8 cellular contexts compared by ENCODE assay signal in the genomic region with DNA sequence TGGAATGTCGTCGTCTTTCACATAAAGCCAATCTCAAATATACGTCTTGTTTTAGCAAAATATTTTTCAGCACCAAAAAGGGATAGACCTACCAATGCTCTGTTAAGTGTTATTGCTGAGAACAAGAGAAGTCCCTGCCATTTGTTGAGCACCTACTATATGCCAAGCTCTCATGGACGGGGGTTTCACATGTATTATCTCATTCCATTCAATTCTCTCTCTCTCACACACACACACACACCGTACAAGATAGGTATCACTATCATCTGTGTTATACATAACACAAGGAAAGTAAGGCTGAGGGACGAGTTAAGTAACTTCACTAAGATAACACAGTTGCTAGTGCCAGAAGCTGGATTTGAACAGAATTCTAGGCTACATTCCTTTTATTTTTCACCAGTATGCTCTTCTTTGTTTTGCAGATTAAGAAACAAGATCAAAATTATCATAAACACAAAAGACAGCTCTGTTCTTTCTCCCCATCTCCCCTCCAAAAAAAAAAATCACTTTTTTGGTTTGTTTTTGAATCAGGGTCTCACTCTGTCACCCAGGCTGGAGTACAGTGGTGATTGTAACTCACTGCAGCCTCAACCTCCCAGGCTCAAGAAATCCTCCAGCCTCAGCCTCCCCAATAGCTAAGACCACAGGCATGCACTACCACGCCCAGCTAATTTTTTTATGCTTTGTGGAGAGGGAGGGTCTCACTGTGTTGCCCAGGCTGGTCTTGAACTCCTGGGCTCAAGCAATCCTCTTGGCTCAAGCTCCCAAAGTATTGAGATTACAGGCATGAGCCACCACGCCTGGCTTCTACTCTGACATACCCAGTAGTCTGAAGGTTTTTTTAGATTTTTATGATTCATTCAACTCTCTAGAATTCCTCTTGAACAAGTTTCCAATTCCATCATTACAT. TPM values are rescaled to one million over a fixed set of nuclear protein-coding genes. Genes with fewer than 3 reads are reported as not detected.
A peak's percentile ranks its signal among the peaks of the same experiment; 100 is the strongest.
DNase-seq lines count a peak whose midpoint lies in the region; ATAC-seq and TF ChIP-seq lines count a peak whose summit lies in the region.

No MANE protein-coding gene starts in this region.

- peak overlapping the region; percentile 57 to 68 for H3K9ac ChIP-seq in mucosa of rectum (ENCODE audit: low read depth in 1 of 2, low read length in 2 of 2)

- TF ChIP-seq CTCF in A673 (conservative IDR thresholded peaks at IDR 0.05; ENCODE audit: low read depth, low read length) (no peak), HFFc6 (IDR thresholded peaks at IDR 0.05) (no peak), brain microvascular endothelial cell (IDR thresholded peaks at IDR 0.05; ENCODE audit: low read depth, low read length, missing control alignments) (no peak), GM10248 (IDR thresholded peaks at IDR 0.05; ENCODE audit: control extremely low read depth, extremely low read depth, low read depth, missing control alignments) (no peak)

- intact Hi-C loops in A673 (cut with micrococcal nuclease; ENCODE audit: unreplicated experiment): loop anchor here (5.0 kb wide), 1 partner anchor 39 kb away; no protein-coding TSS in a partner anchor

- H3K27ac Mint-ChIP-seq in HFFc6: peak overlapping the region; percentile 95

- peak overlapping the region; percentile 99 for H3K4me3 Mint-ChIP-seq in HFFc6

- POLR2A ChIA-PET in A673 (lab: Charles Lee; ENCODE audit: low non-redundant PET): no interaction called here
- POLR2A ChIA-PET in GM10248 (lab: Yijun Ruan, JAX): interaction anchor here (0.6 to 2.1 kb wide), 2 partner anchors 26 to 27 kb away, joined by 3 to 7 read pairs; no protein-coding TSS in a partner anchor

- H3K9me3 ChIP-seq in A673 (ENCODE audit: low read depth, low read length, poor library complexity, severe bottlenecking) (no peaks in the 10 kb centered on the region), mucosa of rectum (ENCODE audit: control insufficient read depth in 2 of 2, low read length in 2 of 2) (no peaks in the 10 kb centered on the region)

- H3K4me1 Mint-ChIP-seq in HFFc6 (ENCODE audit: low read depth): peaks cover 39% of the 10 kb centered on the region

- in situ Hi-C loops in brain microvascular endothelial cell (cut with HindIII; ENCODE audit: low pct_ligation_motif_present, low sequenced_read_pairs): no loop called here

- CTCF ChIA-PET in A673 (lab: Charles Lee) (no interaction called here), GM10248 (lab: Yijun Ruan, JAX) (interaction anchor here (0.8 to 7.6 kb wide), 12 partner anchors 8 to 194 kb away, joined by 3 to 37 read pairs (median 12); no protein-coding TSS in a partner anchor)

- peaks cover 3% of the 10 kb centered on the region; the same call in 1 of the 2 replicates for H3K27me3 Mint-ChIP-seq in HFFc6 (ENCODE audit: insufficient read depth)

- H3K27ac ChIP-seq in A673 (ENCODE audit: low read depth, low read length, poor library complexity, severe bottlenecking) (peak overlapping the region; percentile 74), brain microvascular endothelial cell (peak overlapping the region; percentile 59), mucosa of rectum (ENCODE audit: low read depth in 2 of 2, low read length in 2 of 2) (no peak overlapping the region)

- H3K27me3 ChIP-seq in A673 (replicated peaks; ENCODE audit: insufficient read depth, low read depth, low read length, poor library complexity) (no peaks in the 10 kb centered on the region), brain microvascular endothelial cell (replicated peaks) (no peaks in the 10 kb centered on the region), mucosa of rectum (ENCODE audit: control insufficient read depth in 2 of 2, insufficient read depth in 2 of 2, low read length in 2 of 2) (no peaks in the 10 kb centered on the region)

- ATAC-seq in HG02588 (IDR thresholded peaks at IDR 0.05; ENCODE audit: unreplicated experiment): no peak
- no peak for ATAC-seq in GM19023 (IDR thresholded peaks at IDR 0.05; ENCODE audit: unreplicated experiment)

- H3K4me3 ChIP-seq in A673 (ENCODE audit: low read depth, low read length, poor library complexity, severe bottlenecking): peak overlapping the region; percentile 57
- peak overlapping the region; percentile 86 for H3K4me3 ChIP-seq in brain microvascular endothelial cell (ENCODE audit: low read depth, low read length)
- H3K4me3 ChIP-seq in mucosa of rectum (ENCODE audit: low read length in 2 of 2): peak overlapping the region; percentile 69 to 97

- H3K4me1 ChIP-seq in A673 (ENCODE audit: insufficient read depth, low read length, poor library complexity, severe bottlenecking): peaks cover 25% of the 10 kb centered on the region
- peaks cover 11 to 21% of the 10 kb centered on the region in 2 donors for H3K4me1 ChIP-seq in mucosa of rectum (ENCODE audit: control insufficient read depth in 2 of 2, insufficient read depth in 2 of 2, low read length in 2 of 2)

- BruUV-seq in A673 (replicated peaks; lab: Mats Ljungman, UMichigan): no TSS peak

- peak; percentile 24 for DNase-seq in A673 (ENCODE audit: low spot score)
- DNase-seq in HFFc6: no peak
- no peak for DNase-seq in brain microvascular endothelial cell
- no peak for DNase-seq in islet precursor cell
- DNase-seq in GM10248 (ENCODE audit: extremely low spot score): no peak

- H3K9me3 Mint-ChIP-seq in HFFc6: no peaks in the 10 kb centered on the region

- peaks cover 29% of the 10 kb centered on the region for H3K36me3 Mint-ChIP-seq in HFFc6 (ENCODE audit: low read depth)

- H3K36me3 ChIP-seq in A673 (ENCODE audit: insufficient read depth, low read length, poor library complexity, severe bottlenecking): no peaks in the 10 kb centered on the region
- H3K36me3 ChIP-seq in brain microvascular endothelial cell (replicated peaks): peaks cover 4% of the 10 kb centered on the region
- no peaks in the 10 kb centered on the region for H3K36me3 ChIP-seq in mucosa of rectum (ENCODE audit: control insufficient read depth in 2 of 2, insufficient read depth in 2 of 2, low read length in 2 of 2)

RNA-seq across cellular contexts. Expression of a gene that starts 1.0 kb away (rescaled TPM):
- total RNA-seq in A673 (2021): 12.7 and 14.2 TPM in 2 replicates
- 10 to 100 TPM; 70.8 to 81.2 (median 76.0) TPM for total RNA-seq in HFFc6 (2021; fragmentation: NEBNext Ultra II Directional; extraction: Animal tissue kit (Norgen Biotek cat#: 25700))

Comparison
In these comparisons a context has a peak if more than half of its experiments do, and no peak if none do; other contexts are left out.
1. H3K27ac ChIP-seq: peak in A673 (single experiment) and brain microvascular endothelial cell (single experiment); none in mucosa of rectum (0 of 2).
2. Peak in every context shown above with its lines, with median percentiles within 50 percentile points of each other: H3K4me3 ChIP-seq.